9 cellular contexts compared by ENCODE assay signal in the genomic region with DNA sequence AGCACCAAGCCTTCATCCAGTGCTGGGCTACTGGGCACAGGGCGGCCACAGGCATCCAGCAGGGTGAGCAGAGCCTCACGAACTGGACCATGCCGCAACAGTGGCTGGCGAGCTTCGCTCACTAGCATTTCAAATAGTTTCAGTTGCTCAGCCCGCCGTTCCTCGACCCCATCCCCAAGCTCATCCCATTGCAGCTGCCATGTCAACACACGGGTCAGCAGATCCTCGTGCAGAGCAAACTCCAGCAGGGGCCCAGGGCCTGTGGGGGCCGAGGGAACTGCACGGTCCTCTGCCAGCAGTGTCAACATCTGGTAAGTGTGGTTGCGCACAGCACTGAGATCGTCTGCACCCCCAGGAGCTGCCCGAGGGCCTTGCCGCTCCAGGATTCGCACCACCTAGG. TPM values are rescaled to one million over a fixed set of nuclear protein-coding genes. Genes with fewer than 3 reads are reported as not detected.
"Had no signal": no experiment of that assay in that cellular context is flagged by ENCODE, and none has a peak within 500 bp of the region (broad histone marks: within the 10 kb centered on the region; RNA-seq: fewer than 3 reads in every experiment).

No MANE protein-coding gene starts in this region.

- FAIRE-seq: G401.6, GM12878, GM12891, GM12892, GM18507, GM19239 had no signal

- DNase-seq: GDM1, GF-D8 had no signal

- ATAC-seq: GM12878 had no signal

- H3K4me3 ChIP-seq: GM12878 had no signal

RNA-seq across cellular contexts. Expression of gene CNGA4, which starts 15.0 kb away (rescaled TPM):
- total RNA-seq: G401 had no signal

RNA-seq across cellular contexts. Expression of gene C11orf42, which starts 18.5 kb away (rescaled TPM):
- total RNA-seq: G401, GM12878 had no signal

RNA-seq across cellular contexts. Expression of gene OR52W1, which starts 24.8 kb away (rescaled TPM):
- total RNA-seq: G401, GM12878 had no signal
- polyA plus RNA-seq: GM12878 had no signal

RNA-seq across cellular contexts. Expression of gene CCKBR, which starts 35.8 kb away (rescaled TPM):
- total RNA-seq: G401, GM12878 had no signal
- polyA plus RNA-seq: GM12878 had no signal
